10 cellular contexts compared by ENCODE assay signal in the genomic region with DNA sequence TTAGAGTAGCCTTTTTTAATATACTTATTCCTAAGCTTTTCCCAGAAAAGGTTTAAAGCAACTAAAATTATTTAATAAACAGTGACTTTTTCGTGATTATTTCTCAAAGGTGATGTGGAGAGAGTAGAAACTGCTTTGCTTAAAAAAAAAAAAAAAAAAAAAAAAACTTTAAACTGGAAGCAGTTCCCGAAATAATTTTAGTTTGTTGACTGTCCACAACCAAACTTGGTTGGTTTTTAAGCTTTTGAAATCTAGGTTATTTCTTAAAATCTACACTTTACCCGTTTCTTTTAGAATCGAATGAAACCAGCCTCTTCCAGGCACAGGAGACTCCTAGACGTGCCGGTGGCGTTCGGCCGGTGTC. TPM values are rescaled to one million over a fixed set of nuclear protein-coding genes. Genes with fewer than 3 reads are reported as not detected.
DNase-seq lines count a peak whose midpoint lies in the region; ATAC-seq and TF ChIP-seq lines count a peak whose summit lies in the region.
"Had no signal": no experiment of that assay in that cellular context is flagged by ENCODE, and none has a peak within 500 bp of the region (broad histone marks: within the 10 kb centered on the region; RNA-seq: fewer than 3 reads in every experiment).

No MANE protein-coding gene starts in this region.

- peaks cover 2% of the 10 kb centered on the region for H3K36me3 Mint-ChIP-seq in memory B cell

- H3K4me1 ChIP-seq in HUES6 (ENCODE audit: control insufficient read depth, insufficient read depth, low read length), result peaks cover 16% of the 10 kb centered on the region
- peaks cover 40% of the 10 kb centered on the region for H3K4me1 ChIP-seq in mammary epithelial cell (ENCODE audit: insufficient read depth, low read length)
- H3K4me1 ChIP-seq in stomach, result peaks cover 0 to 11% (median 2%) of the 10 kb centered on the region in 4 donors
- no peaks in the 10 kb centered on the region for H3K4me1 ChIP-seq in aorta (ENCODE audit: control insufficient read depth in 1 of 2, insufficient read depth in 2 of 2, low read length in 2 of 2)

- peaks cover 83% of the 10 kb centered on the region for H3K79me2 ChIP-seq in mammary epithelial cell (ENCODE audit: insufficient read depth, low read length)

- H3K9ac ChIP-seq in HUES6 (ENCODE audit: low read length) (peak overlapping the region; percentile 55), mammary epithelial cell (ENCODE audit: insufficient read depth, low read length) (peak overlapping the region; percentile 91)

- TF ChIP-seq POLR2A in stomach (IDR thresholded peaks at IDR 0.05), result no peak

- dilution Hi-C loops in mammary epithelial cell (cut with HindIII; ENCODE audit: low sequenced_read_pairs), result loop anchor here (5.0 kb wide), 2 partner anchors 240 to 275 kb away; a partner anchor contains a TSS

- H3K4me1 Mint-ChIP-seq in memory B cell, result peaks cover 19% of the 10 kb centered on the region

- peak overlapping the region; percentile 99 for H3K4me2 ChIP-seq in mammary epithelial cell (ENCODE audit: insufficient read depth, low read depth, low read length)

- CTCF ChIA-PET in mammary epithelial cell (lab: Charles Lee; ENCODE audit: low non-redundant PET), result interaction anchor here (0.6 kb wide), 1 partner anchor 288 kb away, joined by 17 read pairs; no protein-coding TSS in a partner anchor

- DNase-seq in mammary epithelial cell, result no peak
- no peak for DNase-seq in memory B cell (ENCODE audit: low spot score in 2 of 2)
- no peak for DNase-seq in stomach
- no peak for DNase-seq in occipital lobe (lab: John Stamatoyannopoulos, UW)
- DNase-seq in aorta, result no peak
- no peak for DNase-seq in NCI-H82 (lab: John Stamatoyannopoulos, UW)
- DNase-seq: activated naive CD8-positive, alpha-beta T cell treated with anti-CD3 and anti-CD28 coated beads, Interleukin-2, amount 10 ng/mL, durations not matched to agents 7 days and 5 days; NCI-H1930 had no signal

- intact Hi-C loops in mammary epithelial cell (cut with micrococcal nuclease), result loop anchor here (2.0 kb wide), 1 partner anchor 170 kb away; no protein-coding TSS in a partner anchor
- intact Hi-C loops in stomach (cut with DNase I; ENCODE audit: low total_unique reads), result no loop called here
- intact Hi-C loops in aorta (cut with DNase I), result loop anchor here in 1 of 2 donors (10.0 kb wide), 1 partner anchor 992 kb away; no protein-coding TSS in a partner anchor

- H3K27ac ChIP-seq in HUES6 (ENCODE audit: low read depth, low read length), result no peak overlapping the region
- peak overlapping the region; percentile 96 for H3K27ac ChIP-seq in mammary epithelial cell (ENCODE audit: insufficient read depth, low read depth, low read length)
- peak overlapping the region; percentile 41 to 80 (median 68) for H3K27ac ChIP-seq in stomach
- no peak overlapping the region for H3K27ac ChIP-seq in aorta (ENCODE audit: low read depth in 1 of 2, low read length in 2 of 2)

- no peak for TF ChIP-seq EP300 in stomach (IDR thresholded peaks at IDR 0.05)

- H3K4me3 ChIP-seq in HUES6 (ENCODE audit: low read depth, low read length) (peak overlapping the region; percentile 51), mammary epithelial cell (replicated peaks in 1 of 3; ENCODE audit: insufficient read depth in 1 of 3, low read depth in 2 of 3, low read length in 3 of 3) (peak overlapping the region; percentile 47 to 89 (median 58)), stomach (peak overlapping the region; percentile 19 to 33 (median 26)), aorta (ENCODE audit: low read length in 2 of 2) (no peak overlapping the region)

- no peaks in the 10 kb centered on the region for H3K27me3 Mint-ChIP-seq in memory B cell

- no peaks in the 10 kb centered on the region for H4K20me1 ChIP-seq in mammary epithelial cell (ENCODE audit: insufficient read depth, low read length)

- in situ Hi-C loops in mammary epithelial cell (cut with MboI; ENCODE audit: low sequenced_read_pairs in 2 of 2), result loop anchor here (5.0 to 10.0 kb wide), 3 partner anchors 245 to 285 kb away; a partner anchor contains a TSS

- H3K36me3 ChIP-seq in HUES6 (ENCODE audit: control insufficient read depth, insufficient read depth, low read length) (no peaks in the 10 kb centered on the region), mammary epithelial cell (ENCODE audit: insufficient read depth, low read length) (no peaks in the 10 kb centered on the region), stomach (no peaks in the 10 kb centered on the region), aorta (ENCODE audit: control insufficient read depth in 1 of 2, insufficient read depth in 2 of 2, low read length in 1 of 2) (no peaks in the 10 kb centered on the region)

- peak overlapping the region; percentile 71 for H2AFZ ChIP-seq in mammary epithelial cell (ENCODE audit: low read depth, low read length)

- no peaks in the 10 kb centered on the region for H3K9me3 ChIP-seq in HUES6 (ENCODE audit: control insufficient read depth, insufficient read depth, low read depth, low read length)
- no peaks in the 10 kb centered on the region for H3K9me3 ChIP-seq in mammary epithelial cell (replicated peaks; ENCODE audit: insufficient read depth, low read length)
- H3K9me3 ChIP-seq in stomach, result no peaks in the 10 kb centered on the region
- no peaks in the 10 kb centered on the region for H3K9me3 ChIP-seq in aorta (ENCODE audit: control insufficient read depth, low read length)

- ATAC-seq in memory B cell (ENCODE audit: low read depth) (no peak), aorta (ENCODE audit: low FRiP score) (no peak), HG02610 (IDR thresholded peaks at IDR 0.05; ENCODE audit: unreplicated experiment) (no peak)

- no TSS peak for BruUV-seq in mammary epithelial cell (replicated peaks; lab: Mats Ljungman, UMichigan)

- H3K27me3 ChIP-seq in HUES6 (ENCODE audit: control insufficient read depth, insufficient read depth, low read length) (peaks cover 56% of the 10 kb centered on the region), mammary epithelial cell (ENCODE audit: insufficient read depth, low read length) (no peaks in the 10 kb centered on the region), stomach (peaks cover 0 to 28% (median 0%) of the 10 kb centered on the region in 3 donors), aorta (ENCODE audit: control insufficient read depth in 1 of 2, insufficient read depth in 2 of 2, low read length in 1 of 2) (no peaks in the 10 kb centered on the region)

- peak overlapping the region; percentile 71 for H3K4me3 Mint-ChIP-seq in memory B cell
- H3K4me3 Mint-ChIP-seq: activated naive CD8-positive, alpha-beta T cell treated with anti-CD3 and anti-CD28 coated beads, Interleukin-2, amount 10 ng/mL, durations not matched to agents 7 days and 5 days had no signal

- WGBS in mammary epithelial cell (ENCODE audit: low coverage, missing lambda C conversion rate), result under 1% methylated on average over 9 of the region's 9 CpGs
- WGBS in stomach, 5 donors, result 38 to 61% (median 50%) methylated on average over 9 of the region's 9 CpGs
- 49 to 76% methylated on average over 9 of the region's 9 CpGs for WGBS in aorta, 2 donors

- H3K9me3 Mint-ChIP-seq in memory B cell, result no peaks in the 10 kb centered on the region
- H3K9me3 Mint-ChIP-seq: activated naive CD8-positive, alpha-beta T cell treated with anti-CD3 and anti-CD28 coated beads, Interleukin-2, amount 10 ng/mL, durations not matched to agents 7 days and 5 days had no signal

- TF ChIP-seq CTCF in mammary epithelial cell (conservative IDR thresholded peaks at IDR 0.05 in 1 of 2, IDR thresholded peaks at IDR 0.05 in 1 of 2; ENCODE audit: extremely low read depth in 1 of 2, insufficient read depth in 1 of 2, low read depth in 1 of 2, low read length in 2 of 2), result no peak
- no peak for TF ChIP-seq CTCF in stomach (IDR thresholded peaks at IDR 0.05)

- H3K27ac Mint-ChIP-seq in memory B cell, result no peak overlapping the region
- H3K27ac Mint-ChIP-seq: activated naive CD8-positive, alpha-beta T cell treated with anti-CD3 and anti-CD28 coated beads, Interleukin-2, amount 10 ng/mL, durations not matched to agents 7 days and 5 days had no signal

RNA-seq across cellular contexts. Expression of a gene that starts 7.2 kb away (rescaled TPM):
- total RNA-seq in mammary epithelial cell (10 to 100 TPM; 19.8 to 38.9 TPM), stomach (100 to 1,000 TPM in 1 of 5 donors, 10 to 100 TPM in 2, 1 to 10 TPM in 2; 4.6 to 127 (median 12.3) TPM), occipital lobe (1.2 TPM), aorta (10 to 100 TPM; 43.4 to 48.5 TPM)
- polyA plus RNA-seq in mammary epithelial cell (7.8 TPM), stomach (10 to 100 TPM in 1 of 3 donors, 1 to 10 TPM in 2; 8.9 to 10.0 (median 9.2) TPM), aorta (10 to 100 TPM; 11.4 to 12.4 TPM)
- polyA minus RNA-seq in mammary epithelial cell, result 26.5 TPM

Comparison
In these comparisons a context has a peak if more than half of its experiments do, and no peak if none do; other contexts are left out.
1. H3K27ac ChIP-seq: peak in mammary epithelial cell (single experiment) and stomach (5 of 5); none in HUES6 (single experiment) and aorta (0 of 2).
2. H3K4me3 ChIP-seq: peak in HUES6 (single experiment), mammary epithelial cell (3 of 3) and stomach (4 of 4); none in aorta (0 of 2).